ENCODE assay signal across 8 cellular contexts in the genomic region with DNA sequence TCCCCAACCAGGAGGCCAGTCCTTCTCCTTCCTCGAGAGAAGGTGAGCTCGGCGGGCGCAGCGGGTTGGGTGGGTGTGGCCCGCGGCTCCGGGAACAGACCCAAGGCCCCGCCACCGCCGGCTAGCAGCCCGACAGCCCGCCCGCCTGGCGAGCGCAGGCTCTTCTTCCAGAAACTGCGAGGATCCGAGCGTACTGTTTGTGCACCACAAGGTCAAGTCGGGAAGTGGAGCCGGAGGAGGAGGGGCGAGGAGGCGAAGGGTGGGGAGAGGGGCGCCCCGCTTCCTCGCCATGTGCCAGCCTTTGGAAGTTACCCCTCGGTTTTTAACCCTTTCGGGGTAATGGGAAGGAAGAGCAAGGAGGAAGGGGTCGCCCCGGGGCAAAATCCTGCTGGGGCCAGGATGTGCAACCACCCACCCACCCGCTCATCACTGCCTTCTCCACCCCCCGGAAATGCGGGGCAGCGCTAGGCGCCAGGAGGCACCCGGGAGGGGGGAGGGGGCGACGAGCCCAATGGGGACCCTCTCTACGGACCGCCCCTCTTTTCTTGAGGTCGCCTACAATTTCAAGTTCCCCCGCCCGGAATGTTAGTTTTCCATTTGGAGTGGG. TPM values are rescaled to one million over a fixed set of nuclear protein-coding genes. Genes with fewer than 3 reads are reported as not detected.
DNase-seq lines count a peak whose midpoint lies in the region; ATAC-seq, FAIRE-seq and TF ChIP-seq lines count a peak whose summit lies in the region.

No MANE protein-coding gene starts in this region.

- peak; percentile 60 for FAIRE-seq in GM12891 (lab: Jason Lieb, UNC)

- H3K4me3 ChIP-seq in WI38 (ENCODE audit: low read depth, low read length) = peak overlapping the region; percentile 70
- peak overlapping the region; percentile 83 to 91 for H3K4me3 ChIP-seq in cardiac fibroblast (replicated peaks in 1 of 2; ENCODE audit: low read depth in 2 of 2, low read length in 2 of 2)
- H3K4me3 ChIP-seq in skin epidermis = peak overlapping the region; percentile 65 to 95 (median 82)

- TF ChIP-seq CTCF in WI38 (IDR thresholded peaks at IDR 0.05; ENCODE audit: low read depth, low read length) = no peak
- no peak for TF ChIP-seq CTCF in cardiac fibroblast (IDR thresholded peaks at IDR 0.05; ENCODE audit: low read depth, low read length)

- H3K27ac ChIP-seq in skin epidermis = peak overlapping the region; percentile 72 to 100 (median 98)

- TF ChIP-seq POLR2A in GM12891 (IDR thresholded peaks at IDR 0.05; ENCODE audit: low read depth, low read length) = 0 out of 2 replicates have a peak, but pooled peaks have one; percentile 15

- DNase-seq in GM12891 (ENCODE audit: insufficient read length, low spot score) = peak; percentile 62
- DNase-seq in NCI-H1105 treated with DMSO at 0.1 percent for 48 hours (lab: John Stamatoyannopoulos, UW) = peak; percentile 18
- DNase-seq in cardiac fibroblast (ENCODE audit: low read depth in 2 of 2) = peak; percentile 75 to 89
- DNase-seq in iPS-NIHi7 (ENCODE audit: extremely low spot score) = peak; percentile 75

- ATAC-seq in HG02884 (IDR thresholded peaks at IDR 0.05; ENCODE audit: unreplicated experiment) (no peak), GM21737 (IDR thresholded peaks at IDR 0.05; ENCODE audit: unreplicated experiment) (no peak)

TF ChIP-seq in GM12891, 5 proteins besides CTCF, POLR2A, EP300 and RAD21:
- no peak for TF ChIP-seq POU2F2 (IDR thresholded peaks at IDR 0.05; ENCODE audit: low read depth, low read length)
- no peak for TF ChIP-seq TAF1 (IDR thresholded peaks at IDR 0.05; ENCODE audit: low read depth, low read length)
- peak; percentile 34; the same call in 1 of the 2 replicates for TF ChIP-seq POLR2AphosphoS5 (IDR thresholded peaks at IDR 0.05; ENCODE audit: low read depth, low read length)
- no peak for TF ChIP-seq SPI1 (IDR thresholded peaks at IDR 0.05; ENCODE audit: low read depth, low read length)
- TF ChIP-seq PAX5 (IDR thresholded peaks at IDR 0.05; ENCODE audit: insufficient read depth, low read length, severe bottlenecking) = no peak

RNA-seq across cellular contexts. Expression of gene JADE2, which starts 1.1 kb away (rescaled TPM):
- polyA plus RNA-seq in GM12891 (2012; ENCODE audit: low read depth, missing spikeins) = 19.6 TPM

Comparison
In these comparisons a context has a peak if more than half of its experiments do, and no peak if none do; other contexts are left out.
1. DNase-seq: peak in every context shown above with its lines; median percentile 82 in cardiac fibroblast; 75 in iPS-NIHi7; 62 in GM12891; 18 in NCI-H1105 treated with DMSO at 0.1 percent for 48 hours.